In the genomic region with DNA sequence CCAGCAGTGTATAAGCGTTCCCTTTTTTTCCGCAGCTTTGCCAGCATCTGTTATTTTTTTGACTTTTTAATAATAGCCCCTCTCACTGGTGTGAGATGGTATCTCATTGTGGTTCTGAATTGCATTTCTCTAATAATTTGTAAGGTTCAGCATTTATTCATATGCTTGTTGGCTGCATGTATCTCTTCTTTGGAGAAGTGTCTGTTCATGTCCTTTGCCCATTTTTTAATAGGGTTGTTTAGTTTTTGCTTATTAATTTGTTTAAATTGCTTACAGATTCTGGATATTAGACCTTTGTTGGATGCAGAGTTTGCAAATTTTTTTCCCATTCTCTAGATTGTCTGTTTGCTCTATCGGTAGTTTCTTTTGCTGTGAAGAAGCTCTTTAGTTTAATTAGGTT, we compare ENCODE assay signal across 35 cellular contexts.
"Had no signal": no experiment of that assay in that cellular context is flagged by ENCODE, and none has a peak within 500 bp of the region (broad histone marks: within the 10 kb centered on the region; RNA-seq: fewer than 3 reads in every experiment).

No MANE protein-coding gene starts in this region.

- DNase-seq: Karpas-422, Kasumi-1, MG63, MM.1S, MV-4-11, NCI-H1048, NCI-H1092, NCI-H1092 treated with DMSO at 0.1 percent for 48 hours, NCI-H1105, NCI-H1105 treated with DMSO at 0.1 percent for 48 hours, NCI-H1417, NCI-H1417 treated with DMSO at 0.1 percent for 48 hours, NCI-H1436, NCI-H1436 treated with DMSO at 0.1 percent for 48 hours, NCI-H146, NCI-H1694, NCI-H1694 treated with DMSO at 0.1 percent for 48 hours, NCI-H187, NCI-H187 treated with DMSO at 0.1 percent for 48 hours, NCI-H1930, NCI-H2029, NCI-H2029 treated with DMSO at 0.1 percent for 48 hours, NCI-H2081, NCI-H2081 treated with DMSO at 0.1 percent for 48 hours, NCI-H2107, NCI-H2171, NCI-H2171 treated with DMSO at 0.1 percent for 48 hours, NCI-H2227 treated with DMSO at 0.1 percent for 48 hours, NCI-H226, NCI-H345, NCI-H446, NCI-H446 treated with DMSO at 0.1 percent for 48 hours, NCI-H510A, NCI-H510A treated with DMSO at 0.1 percent for 48 hours, NCI-H524 had no signal

- H3K4me3 ChIP-seq: MG63 had no signal

- H3K36me3 ChIP-seq: MG63 had no signal
